In the genomic region with DNA sequence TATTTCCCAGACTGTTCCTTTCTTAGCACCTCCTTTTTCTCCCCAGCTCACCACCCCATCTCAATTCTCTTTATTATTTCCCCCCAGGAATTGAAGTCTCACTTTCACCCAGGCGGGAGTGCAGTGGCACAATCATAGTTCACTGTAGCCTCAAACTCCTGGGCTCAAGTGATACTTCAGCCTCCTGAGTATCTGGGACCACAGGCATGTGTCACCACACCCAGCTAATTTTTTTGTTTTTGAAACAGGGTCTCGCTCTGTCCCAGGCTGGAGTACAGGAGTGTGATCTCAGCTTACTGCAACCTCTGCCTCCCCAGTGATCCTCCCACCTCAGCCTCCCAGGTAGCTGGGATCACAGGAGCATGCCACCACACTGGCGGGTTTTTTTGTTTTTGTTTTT, we compare ENCODE assay signal across 18 cellular contexts. TPM values are rescaled to one million over a fixed set of nuclear protein-coding genes. Genes with fewer than 3 reads are reported as not detected.
A peak's percentile ranks its signal among the peaks of the same experiment; 100 is the strongest.
DNase-seq lines count a peak whose midpoint lies in the region; ATAC-seq, FAIRE-seq and TF ChIP-seq lines count a peak whose summit lies in the region.
"Had no signal": no experiment of that assay in that cellular context is flagged by ENCODE, and none has a peak within 500 bp of the region (broad histone marks: within the 10 kb centered on the region; RNA-seq: fewer than 3 reads in every experiment).

No MANE protein-coding gene starts in this region.

- H3K36me3 ChIP-seq in HEK293 (ENCODE audit: control insufficient read depth in 2 of 2, insufficient read depth in 1 of 2, low read length in 2 of 2): peaks cover 43 to 57% of the 10 kb centered on the region in 2 experiments
- no peaks in the 10 kb centered on the region for H3K36me3 ChIP-seq in lower lobe of right lung

- no peak for FAIRE-seq in D721Med (lab: Jason Lieb, UNC)
- FAIRE-seq: G401.6 had no signal

- H3K27ac ChIP-seq in HEK293 (ENCODE audit: extremely low read depth, low read depth, low read length): peak overlapping the region; percentile 1; the same call in 1 of the 2 replicates
- H3K27ac ChIP-seq in lower lobe of right lung: no peak overlapping the region
- H3K27ac ChIP-seq: SK-N-MC had no signal

- H3K4me1 Mint-ChIP-seq in CD14-positive monocyte: peaks cover 29% of the 10 kb centered on the region
- peaks cover 54% of the 10 kb centered on the region for H3K4me1 Mint-ChIP-seq in brain

- H3K4me3 Mint-ChIP-seq in CD14-positive monocyte (no peak overlapping the region), brain (no peak overlapping the region)
- H3K4me3 Mint-ChIP-seq: CD8-positive, alpha-beta memory T cell had no signal

- no peaks in the 10 kb centered on the region for H3K9me3 Mint-ChIP-seq in CD14-positive monocyte
- no peaks in the 10 kb centered on the region for H3K9me3 Mint-ChIP-seq in brain
- H3K9me3 Mint-ChIP-seq: CD8-positive, alpha-beta memory T cell had no signal

- peak; percentile 31 to 60 for ATAC-seq in lower lobe of right lung
- ATAC-seq: Panc1, Right ventricle myocardium inferior had no signal

- H3K27me3 Mint-ChIP-seq in CD14-positive monocyte (ENCODE audit: low read depth in 3 of 3): no peaks in the 10 kb centered on the region
- H3K27me3 Mint-ChIP-seq in brain: no peaks in the 10 kb centered on the region
- H3K27me3 Mint-ChIP-seq: CD8-positive, alpha-beta memory T cell had no signal

- no peaks in the 10 kb centered on the region for H3K27me3 ChIP-seq in lower lobe of right lung (ENCODE audit: low read depth)
- H3K27me3 ChIP-seq: BE2C had no signal

- H3K27ac Mint-ChIP-seq in CD14-positive monocyte (peak overlapping the region in 4 of 7 donors; percentile 64 to 85 (median 78)), brain (peak overlapping the region; percentile 10 to 92 (median 50))

- TF ChIP-seq CTCF in CD14-positive monocyte (IDR thresholded peaks at IDR 0.05): no peak
- no peak for TF ChIP-seq CTCF in HEK293 (tag by site-specific recombination; IDR thresholded peaks at IDR 0.05)
- TF ChIP-seq CTCF in brain (conservative IDR thresholded peaks at IDR 0.05): no peak
- no peak for TF ChIP-seq CTCF in lower lobe of right lung (IDR thresholded peaks at IDR 0.05)
- TF ChIP-seq CTCF in D721Med (IDR thresholded peaks at IDR 0.05; ENCODE audit: insufficient read depth, missing control alignments): no peak

- H3K9me3 ChIP-seq in HEK293 (ENCODE audit: control insufficient read depth, insufficient read depth, low read depth, low read length): no peaks in the 10 kb centered on the region
- H3K9me3 ChIP-seq in lower lobe of right lung: no peaks in the 10 kb centered on the region
- H3K9me3 ChIP-seq: BE2C, HAP-1 had no signal

- CTCF ChIA-PET in HEK293 (lab: Yijun Ruan, JAX): interaction anchor here (0.7 to 5.6 kb wide), 5 partner anchors 25 to 60 kb away, joined by 3 to 23 read pairs (median 4); no protein-coding TSS in a partner anchor

- intact Hi-C loops in CD14-positive monocyte (cut with micrococcal nuclease): no loop called here
- intact Hi-C loops in lower lobe of right lung (cut with DNase I): no loop called here
- intact Hi-C loops in posterior cingulate gyrus (cut with DNase I): no loop called here

- DNase-seq in CD14-positive monocyte (ENCODE audit: low spot score) (no peak), lower lobe of right lung (no peak), ACHN (no peak), D721Med (ENCODE audit: insufficient read length, low spot score) (no peak), posterior cingulate gyrus (no peak)
- DNase-seq: BE2C; CD8-positive, alpha-beta memory T cell; DND-41; NCI-H1417 treated with DMSO at 0.1 percent for 48 hours; NCI-H2029; NCI-H510A had no signal

- H3K4me1 ChIP-seq in HEK293 (ENCODE audit: control insufficient read depth, insufficient read depth, low read length) (peaks cover 12% of the 10 kb centered on the region), lower lobe of right lung (peaks cover 9% of the 10 kb centered on the region)

- peaks cover 21 to 51% of the 10 kb centered on the region in 2 donors for H3K36me3 Mint-ChIP-seq in CD14-positive monocyte
- peaks cover 35% of the 10 kb centered on the region for H3K36me3 Mint-ChIP-seq in brain

- H3K4me3 ChIP-seq in HEK293 (ENCODE audit: low read depth, low read length) (no peak overlapping the region), lower lobe of right lung (no peak overlapping the region)
- H3K4me3 ChIP-seq: HAP-1, SK-N-MC had no signal

- in situ Hi-C loops in ACHN (cut with HindIII; ENCODE audit: low pct_ligation_motif_present, low pct_unique_long_range_greater_than_20kb, low sequenced_read_pairs): no loop called here

- POLR2A ChIA-PET in HEK293 (lab: Yijun Ruan, JAX): no interaction called here

TF ChIP-seq in HEK293, 187 proteins besides CTCF, POLR2A, EP300 and RAD21:
- no peak for TF ChIP-seq YY2 (tag by site-specific recombination; IDR thresholded peaks at IDR 0.05)
- TF ChIP-seq ZNF423 (tag by site-specific recombination; IDR thresholded peaks at IDR 0.05): no peak
- no peak for TF ChIP-seq ZNF530 (tag by site-specific recombination; IDR thresholded peaks at IDR 0.05; ENCODE audit: low read depth)

RNA-seq across cellular contexts. Expression of a gene that starts 11.0 kb away (rescaled TPM):
- polyA plus RNA-seq in CD14-positive monocyte: 1 to 10 TPM; 3.1 to 3.6 TPM
- 74.4 TPM for polyA plus RNA-seq in brain (ENCODE audit: insufficient read depth, low read depth, low replicate concordance)
- 13.7 TPM for total RNA-seq in lower lobe of right lung

RNA-seq across cellular contexts. Expression of a gene that starts 41.6 kb away (rescaled TPM):
- polyA plus RNA-seq in CD14-positive monocyte: not detected
- 1.4 TPM for polyA plus RNA-seq in brain (ENCODE audit: insufficient read depth, low read depth, low replicate concordance)
- 0.09 TPM for total RNA-seq in lower lobe of right lung
- total RNA-seq: CD8-positive, alpha-beta memory T cell; Right ventricle myocardium inferior had no signal
- polyA plus RNA-seq: CD8-positive, alpha-beta memory T cell had no signal

RNA-seq across cellular contexts. Expression of a gene that starts 43.1 kb away (rescaled TPM):
- not detected for polyA plus RNA-seq in CD14-positive monocyte
- polyA plus RNA-seq in brain (ENCODE audit: insufficient read depth, low read depth, low replicate concordance): 13.8 TPM
- total RNA-seq in lower lobe of right lung: 1.6 TPM

RNA-seq across cellular contexts. Expression of a gene that starts 52.7 kb away (rescaled TPM):
- polyA plus RNA-seq in CD14-positive monocyte: not detected
- polyA plus RNA-seq in brain (ENCODE audit: insufficient read depth, low read depth, low replicate concordance): 2.7 TPM
- 6.4 TPM for total RNA-seq in lower lobe of right lung
- total RNA-seq: CD8-positive, alpha-beta memory T cell had no signal
- polyA plus RNA-seq: CD8-positive, alpha-beta memory T cell had no signal

Comparison
In these comparisons a context has a peak if more than half of its experiments do, and no peak if none do; other contexts are left out.
1. RNA of a gene that starts 11.0 kb away (polyA plus RNA-seq): 74.4 TPM in brain (single experiment); 3.1 to 3.6 TPM in CD14-positive monocyte; every median in the first group is over 10 times any median in the second.
2. RNA of a gene that starts 43.1 kb away (polyA plus RNA-seq): 13.8 TPM in brain (single experiment); not detected in CD14-positive monocyte; every median in the first group is over 10 times any median in the second.